In the genomic region with DNA sequence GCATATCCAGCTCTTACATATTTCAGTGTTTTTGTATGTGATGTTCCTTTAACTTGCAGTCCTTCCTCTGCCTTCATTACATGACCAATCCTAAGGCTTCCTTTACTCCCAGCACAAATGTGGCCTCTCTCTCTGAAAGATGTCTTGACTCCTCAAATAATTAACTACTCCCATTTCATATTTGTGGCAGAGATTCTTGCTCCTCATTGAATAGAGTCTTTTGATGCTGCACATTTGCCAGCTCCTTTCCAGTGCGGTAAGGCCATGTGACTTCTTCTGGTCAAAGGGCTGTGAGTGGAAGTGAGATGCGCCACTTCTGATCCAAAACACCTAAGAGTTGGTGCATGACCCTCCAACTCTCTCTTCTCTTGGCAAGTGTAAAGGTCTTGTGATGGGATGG, we compare ENCODE assay signal across 1 cellular context.
TF ChIP-seq lines count a peak whose summit lies in the region.

No MANE protein-coding gene starts in this region.

TF ChIP-seq in WTC11, 78 proteins besides CTCF, POLR2A, EP300 and RAD21 (continued from another document):
- TF ChIP-seq, protein P1, sequence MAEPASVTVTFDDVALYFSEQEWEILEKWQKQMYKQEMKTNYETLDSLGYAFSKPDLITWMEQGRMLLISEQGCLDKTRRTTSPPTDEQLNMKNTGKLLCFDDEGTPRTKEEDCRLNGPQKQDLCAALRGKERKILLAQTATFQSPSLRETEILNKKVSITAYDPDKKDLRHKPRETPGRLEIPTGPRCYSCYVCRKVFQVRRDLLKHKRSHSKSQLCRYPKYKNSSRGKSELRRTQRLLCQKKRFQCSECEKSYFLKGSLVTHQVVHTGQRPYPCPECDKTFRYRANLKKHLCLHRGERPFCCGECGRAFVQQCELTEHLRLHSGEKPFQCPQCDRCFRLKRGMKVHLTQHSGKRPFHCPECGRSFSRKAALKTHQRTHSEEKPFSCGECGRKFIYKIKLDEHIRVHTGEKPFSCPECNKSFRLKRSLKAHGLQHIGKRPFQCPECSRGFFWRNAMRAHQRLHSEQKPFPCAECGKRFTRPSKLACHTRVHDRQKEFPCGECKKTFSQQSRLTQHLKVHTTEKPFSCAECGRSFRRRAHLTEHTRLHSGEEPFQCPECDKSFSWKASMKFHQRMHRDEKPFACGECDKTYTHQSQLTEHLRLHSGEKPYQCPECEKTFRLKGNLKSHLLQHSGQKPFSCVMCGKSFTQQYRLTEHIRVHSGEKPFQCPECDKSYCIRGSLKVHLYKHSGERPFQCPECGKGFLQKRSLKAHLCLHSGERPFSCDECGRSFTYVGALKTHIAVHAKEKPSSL (CRISPR knock-in tag; conservative IDR thresholded peaks at IDR 0.05): no peak
- TF ChIP-seq, protein P2, sequence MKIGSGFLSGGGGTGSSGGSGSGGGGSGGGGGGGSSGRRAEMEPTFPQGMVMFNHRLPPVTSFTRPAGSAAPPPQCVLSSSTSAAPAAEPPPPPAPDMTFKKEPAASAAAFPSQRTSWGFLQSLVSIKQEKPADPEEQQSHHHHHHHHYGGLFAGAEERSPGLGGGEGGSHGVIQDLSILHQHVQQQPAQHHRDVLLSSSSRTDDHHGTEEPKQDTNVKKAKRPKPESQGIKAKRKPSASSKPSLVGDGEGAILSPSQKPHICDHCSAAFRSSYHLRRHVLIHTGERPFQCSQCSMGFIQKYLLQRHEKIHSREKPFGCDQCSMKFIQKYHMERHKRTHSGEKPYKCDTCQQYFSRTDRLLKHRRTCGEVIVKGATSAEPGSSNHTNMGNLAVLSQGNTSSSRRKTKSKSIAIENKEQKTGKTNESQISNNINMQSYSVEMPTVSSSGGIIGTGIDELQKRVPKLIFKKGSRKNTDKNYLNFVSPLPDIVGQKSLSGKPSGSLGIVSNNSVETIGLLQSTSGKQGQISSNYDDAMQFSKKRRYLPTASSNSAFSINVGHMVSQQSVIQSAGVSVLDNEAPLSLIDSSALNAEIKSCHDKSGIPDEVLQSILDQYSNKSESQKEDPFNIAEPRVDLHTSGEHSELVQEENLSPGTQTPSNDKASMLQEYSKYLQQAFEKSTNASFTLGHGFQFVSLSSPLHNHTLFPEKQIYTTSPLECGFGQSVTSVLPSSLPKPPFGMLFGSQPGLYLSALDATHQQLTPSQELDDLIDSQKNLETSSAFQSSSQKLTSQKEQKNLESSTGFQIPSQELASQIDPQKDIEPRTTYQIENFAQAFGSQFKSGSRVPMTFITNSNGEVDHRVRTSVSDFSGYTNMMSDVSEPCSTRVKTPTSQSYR (CRISPR knock-in tag; IDR thresholded peaks at IDR 0.05): no peak
- TF ChIP-seq, protein P3, sequence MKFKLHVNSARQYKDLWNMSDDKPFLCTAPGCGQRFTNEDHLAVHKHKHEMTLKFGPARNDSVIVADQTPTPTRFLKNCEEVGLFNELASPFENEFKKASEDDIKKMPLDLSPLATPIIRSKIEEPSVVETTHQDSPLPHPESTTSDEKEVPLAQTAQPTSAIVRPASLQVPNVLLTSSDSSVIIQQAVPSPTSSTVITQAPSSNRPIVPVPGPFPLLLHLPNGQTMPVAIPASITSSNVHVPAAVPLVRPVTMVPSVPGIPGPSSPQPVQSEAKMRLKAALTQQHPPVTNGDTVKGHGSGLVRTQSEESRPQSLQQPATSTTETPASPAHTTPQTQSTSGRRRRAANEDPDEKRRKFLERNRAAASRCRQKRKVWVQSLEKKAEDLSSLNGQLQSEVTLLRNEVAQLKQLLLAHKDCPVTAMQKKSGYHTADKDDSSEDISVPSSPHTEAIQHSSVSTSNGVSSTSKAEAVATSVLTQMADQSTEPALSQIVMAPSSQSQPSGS (CRISPR knock-in tag; IDR thresholded peaks at IDR 0.05; ENCODE audit: borderline replicate concordance, low read depth): no peak
- TF ChIP-seq ZNF396 (CRISPR knock-in tag; IDR thresholded peaks at IDR 0.05; ENCODE audit: borderline replicate concordance) (no peak), FOXK1 (CRISPR knock-in tag; IDR thresholded peaks at IDR 0.05) (no peak), EMX1 (CRISPR knock-in tag; IDR thresholded peaks at IDR 0.05) (no peak), ATF1 (CRISPR knock-in tag; IDR thresholded peaks at IDR 0.05) (no peak), TCF7 (CRISPR knock-in tag; IDR thresholded peaks at IDR 0.05; ENCODE audit: low read depth) (no peak), ZNF232 (CRISPR knock-in tag; IDR thresholded peaks at IDR 0.05) (no peak), NFYB (CRISPR knock-in tag; conservative IDR thresholded peaks at IDR 0.05; ENCODE audit: low read depth) (no peak), ZNF416 (CRISPR knock-in tag; IDR thresholded peaks at IDR 0.05) (no peak)
- TF ChIP-seq, protein P4, sequence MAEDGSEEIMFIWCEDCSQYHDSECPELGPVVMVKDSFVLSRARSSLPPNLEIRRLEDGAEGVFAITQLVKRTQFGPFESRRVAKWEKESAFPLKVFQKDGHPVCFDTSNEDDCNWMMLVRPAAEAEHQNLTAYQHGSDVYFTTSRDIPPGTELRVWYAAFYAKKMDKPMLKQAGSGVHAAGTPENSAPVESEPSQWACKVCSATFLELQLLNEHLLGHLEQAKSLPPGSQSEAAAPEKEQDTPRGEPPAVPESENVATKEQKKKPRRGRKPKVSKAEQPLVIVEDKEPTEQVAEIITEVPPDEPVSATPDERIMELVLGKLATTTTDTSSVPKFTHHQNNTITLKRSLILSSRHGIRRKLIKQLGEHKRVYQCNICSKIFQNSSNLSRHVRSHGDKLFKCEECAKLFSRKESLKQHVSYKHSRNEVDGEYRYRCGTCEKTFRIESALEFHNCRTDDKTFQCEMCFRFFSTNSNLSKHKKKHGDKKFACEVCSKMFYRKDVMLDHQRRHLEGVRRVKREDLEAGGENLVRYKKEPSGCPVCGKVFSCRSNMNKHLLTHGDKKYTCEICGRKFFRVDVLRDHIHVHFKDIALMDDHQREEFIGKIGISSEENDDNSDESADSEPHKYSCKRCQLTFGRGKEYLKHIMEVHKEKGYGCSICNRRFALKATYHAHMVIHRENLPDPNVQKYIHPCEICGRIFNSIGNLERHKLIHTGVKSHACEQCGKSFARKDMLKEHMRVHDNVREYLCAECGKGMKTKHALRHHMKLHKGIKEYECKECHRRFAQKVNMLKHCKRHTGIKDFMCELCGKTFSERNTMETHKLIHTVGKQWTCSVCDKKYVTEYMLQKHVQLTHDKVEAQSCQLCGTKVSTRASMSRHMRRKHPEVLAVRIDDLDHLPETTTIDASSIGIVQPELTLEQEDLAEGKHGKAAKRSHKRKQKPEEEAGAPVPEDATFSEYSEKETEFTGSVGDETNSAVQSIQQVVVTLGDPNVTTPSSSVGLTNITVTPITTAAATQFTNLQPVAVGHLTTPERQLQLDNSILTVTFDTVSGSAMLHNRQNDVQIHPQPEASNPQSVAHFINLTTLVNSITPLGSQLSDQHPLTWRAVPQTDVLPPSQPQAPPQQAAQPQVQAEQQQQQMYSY (CRISPR knock-in tag; IDR thresholded peaks at IDR 0.05): no peak
- TF ChIP-seq, protein P5, sequence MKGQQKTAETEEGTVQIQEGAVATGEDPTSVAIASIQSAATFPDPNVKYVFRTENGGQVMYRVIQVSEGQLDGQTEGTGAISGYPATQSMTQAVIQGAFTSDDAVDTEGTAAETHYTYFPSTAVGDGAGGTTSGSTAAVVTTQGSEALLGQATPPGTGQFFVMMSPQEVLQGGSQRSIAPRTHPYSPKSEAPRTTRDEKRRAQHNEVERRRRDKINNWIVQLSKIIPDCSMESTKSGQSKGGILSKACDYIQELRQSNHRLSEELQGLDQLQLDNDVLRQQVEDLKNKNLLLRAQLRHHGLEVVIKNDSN (CRISPR knock-in tag; IDR thresholded peaks at IDR 0.05): no peak
- TF ChIP-seq, protein P6, sequence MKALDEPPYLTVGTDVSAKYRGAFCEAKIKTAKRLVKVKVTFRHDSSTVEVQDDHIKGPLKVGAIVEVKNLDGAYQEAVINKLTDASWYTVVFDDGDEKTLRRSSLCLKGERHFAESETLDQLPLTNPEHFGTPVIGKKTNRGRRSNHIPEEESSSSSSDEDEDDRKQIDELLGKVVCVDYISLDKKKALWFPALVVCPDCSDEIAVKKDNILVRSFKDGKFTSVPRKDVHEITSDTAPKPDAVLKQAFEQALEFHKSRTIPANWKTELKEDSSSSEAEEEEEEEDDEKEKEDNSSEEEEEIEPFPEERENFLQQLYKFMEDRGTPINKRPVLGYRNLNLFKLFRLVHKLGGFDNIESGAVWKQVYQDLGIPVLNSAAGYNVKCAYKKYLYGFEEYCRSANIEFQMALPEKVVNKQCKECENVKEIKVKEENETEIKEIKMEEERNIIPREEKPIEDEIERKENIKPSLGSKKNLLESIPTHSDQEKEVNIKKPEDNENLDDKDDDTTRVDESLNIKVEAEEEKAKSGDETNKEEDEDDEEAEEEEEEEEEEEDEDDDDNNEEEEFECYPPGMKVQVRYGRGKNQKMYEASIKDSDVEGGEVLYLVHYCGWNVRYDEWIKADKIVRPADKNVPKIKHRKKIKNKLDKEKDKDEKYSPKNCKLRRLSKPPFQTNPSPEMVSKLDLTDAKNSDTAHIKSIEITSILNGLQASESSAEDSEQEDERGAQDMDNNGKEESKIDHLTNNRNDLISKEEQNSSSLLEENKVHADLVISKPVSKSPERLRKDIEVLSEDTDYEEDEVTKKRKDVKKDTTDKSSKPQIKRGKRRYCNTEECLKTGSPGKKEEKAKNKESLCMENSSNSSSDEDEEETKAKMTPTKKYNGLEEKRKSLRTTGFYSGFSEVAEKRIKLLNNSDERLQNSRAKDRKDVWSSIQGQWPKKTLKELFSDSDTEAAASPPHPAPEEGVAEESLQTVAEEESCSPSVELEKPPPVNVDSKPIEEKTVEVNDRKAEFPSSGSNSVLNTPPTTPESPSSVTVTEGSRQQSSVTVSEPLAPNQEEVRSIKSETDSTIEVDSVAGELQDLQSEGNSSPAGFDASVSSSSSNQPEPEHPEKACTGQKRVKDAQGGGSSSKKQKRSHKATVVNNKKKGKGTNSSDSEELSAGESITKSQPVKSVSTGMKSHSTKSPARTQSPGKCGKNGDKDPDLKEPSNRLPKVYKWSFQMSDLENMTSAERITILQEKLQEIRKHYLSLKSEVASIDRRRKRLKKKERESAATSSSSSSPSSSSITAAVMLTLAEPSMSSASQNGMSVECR (CRISPR knock-in tag; IDR thresholded peaks at IDR 0.05; ENCODE audit: borderline replicate concordance): no peak
TF ChIP-seq in WTC11: peak in this region for 0.
